10 cellular contexts compared by ENCODE assay signal in genomic region chr17:79006001-79006400, GRCh38. TPM values are rescaled to one million over a fixed set of nuclear protein-coding genes. Genes with fewer than 3 reads are reported as not detected.
DNase-seq lines count a peak whose midpoint lies in the region; ATAC-seq, FAIRE-seq and TF ChIP-seq lines count a peak whose summit lies in the region.
"Had no signal": no experiment of that assay in that cellular context is flagged by ENCODE, and none has a peak within 500 bp of the region (broad histone marks: within the 10 kb centered on the region; RNA-seq: fewer than 3 reads in every experiment).

No MANE protein-coding gene starts in this region.

- H3K4me1 ChIP-seq in right lobe of liver: peaks cover 0 to 26% (median 8%) of the 10 kb centered on the region in 4 donors

- H3K27ac ChIP-seq in right lobe of liver: no peak overlapping the region

- H3K36me3 Mint-ChIP-seq in activated CD4-positive, alpha-beta memory T cell treated with anti-CD3 and anti-CD28 coated beads, Interleukin-2, amount 10 ng/mL, durations not matched to agents 7 days and 5 days (ENCODE audit: low read depth): peaks cover 27% of the 10 kb centered on the region
- H3K36me3 Mint-ChIP-seq in activated CD4-positive, alpha-beta memory T cell treated with anti-CD3 and anti-CD28 coated beads for 36 hours: peaks cover 9% of the 10 kb centered on the region
- H3K36me3 Mint-ChIP-seq in T-helper 17 cell (ENCODE audit: low read depth): no peaks in the 10 kb centered on the region
- H3K36me3 Mint-ChIP-seq in stimulated activated naive B cell treated with anti-CD40 and anti-IgM and Interleukin-4, amounts not matched to agents 10 μg/mL and 1 μg/mL and 100 μg/mL, for 72 hours: peaks cover 6 to 27% of the 10 kb centered on the region in 2 donors

- POLR2A ChIA-PET in activated CD4-positive, alpha-beta memory T cell treated with anti-CD3 and anti-CD28 coated beads, Interleukin-2, amount 10 ng/mL, durations not matched to agents 7 days and 5 days (lab: Charles Lee): no interaction called here
- POLR2A ChIA-PET in activated CD4-positive, alpha-beta memory T cell treated with anti-CD3 and anti-CD28 coated beads for 36 hours (lab: Charles Lee): no interaction called here

- TF ChIP-seq POLR2A in right lobe of liver (IDR thresholded peaks at IDR 0.05): no peak

- no peaks in the 10 kb centered on the region for H3K27me3 ChIP-seq in right lobe of liver

- H3K4me3 Mint-ChIP-seq in activated CD4-positive, alpha-beta memory T cell treated with anti-CD3 and anti-CD28 coated beads, Interleukin-2, amount 10 ng/mL, durations not matched to agents 7 days and 5 days: no peak overlapping the region
- no peak overlapping the region for H3K4me3 Mint-ChIP-seq in activated CD4-positive, alpha-beta memory T cell treated with anti-CD3 and anti-CD28 coated beads for 36 hours
- H3K4me3 Mint-ChIP-seq in T-helper 17 cell: peak overlapping the region; percentile 41
- no peak overlapping the region for H3K4me3 Mint-ChIP-seq in stimulated activated naive B cell treated with anti-CD40 and anti-IgM and Interleukin-4, amounts not matched to agents 10 μg/mL and 1 μg/mL and 100 μg/mL, for 72 hours
- H3K4me3 Mint-ChIP-seq: stimulated activated naive CD8-positive, alpha-beta T cell treated with anti-CD3 and anti-CD28 coated beads, Interleukin-15, Interleukin-2, amounts not matched to agents 100 ng/mL and 50 ng/mL, for 24 hours had no signal

- H3K27me3 Mint-ChIP-seq in activated CD4-positive, alpha-beta memory T cell treated with anti-CD3 and anti-CD28 coated beads, Interleukin-2, amount 10 ng/mL, durations not matched to agents 7 days and 5 days: no peaks in the 10 kb centered on the region
- H3K27me3 Mint-ChIP-seq in activated CD4-positive, alpha-beta memory T cell treated with anti-CD3 and anti-CD28 coated beads for 36 hours: no peaks in the 10 kb centered on the region
- H3K27me3 Mint-ChIP-seq in T-helper 17 cell: no peaks in the 10 kb centered on the region
- no peaks in the 10 kb centered on the region for H3K27me3 Mint-ChIP-seq in stimulated activated naive B cell treated with anti-CD40 and anti-IgM and Interleukin-4, amounts not matched to agents 10 μg/mL and 1 μg/mL and 100 μg/mL, for 72 hours
- H3K27me3 Mint-ChIP-seq: stimulated activated naive CD8-positive, alpha-beta T cell treated with anti-CD3 and anti-CD28 coated beads, Interleukin-15, Interleukin-2, amounts not matched to agents 100 ng/mL and 50 ng/mL, for 24 hours had no signal

- DNase-seq in activated CD4-positive, alpha-beta memory T cell treated with anti-CD3 and anti-CD28 coated beads, Interleukin-2, amount 10 ng/mL, durations not matched to agents 7 days and 5 days: no peak
- DNase-seq in activated CD4-positive, alpha-beta memory T cell treated with anti-CD3 and anti-CD28 coated beads for 36 hours: no peak
- DNase-seq in T-helper 17 cell: no peak
- peak; percentile 24 to 37 (median 28) for DNase-seq in right lobe of liver
- DNase-seq in stimulated activated naive B cell treated with anti-CD40 and anti-IgM and Interleukin-4, amounts not matched to agents 10 μg/mL and 1 μg/mL and 100 μg/mL, for 72 hours: no peak
- no peak for DNase-seq in NCI-H510A treated with DMSO at 0.1 percent for 48 hours (lab: John Stamatoyannopoulos, UW)
- DNase-seq in D721Med (ENCODE audit: insufficient read length, low spot score): no peak
- DNase-seq: NCI-H1417 treated with DMSO at 0.1 percent for 48 hours had no signal

- ATAC-seq in T-helper 17 cell: no peak
- ATAC-seq in right lobe of liver: no peak
- ATAC-seq in stimulated activated naive B cell treated with anti-CD40 and anti-IgM and Interleukin-4, amounts not matched to agents 10 μg/mL and 1 μg/mL and 100 μg/mL, for 72 hours (replicated peaks): no peak
- no peak for ATAC-seq in GM21360 (IDR thresholded peaks at IDR 0.05; ENCODE audit: unreplicated experiment)

- H3K4me3 ChIP-seq in right lobe of liver: no peak overlapping the region

- FAIRE-seq in D721Med (lab: Jason Lieb, UNC): no peak

- TF ChIP-seq CTCF in right lobe of liver (IDR thresholded peaks at IDR 0.05): no peak
- TF ChIP-seq CTCF in D721Med (IDR thresholded peaks at IDR 0.05; ENCODE audit: insufficient read depth, missing control alignments): no peak

- intact Hi-C loops in activated CD4-positive, alpha-beta memory T cell treated with anti-CD3 and anti-CD28 coated beads for 36 hours (cut with micrococcal nuclease): no loop called here
- intact Hi-C loops in right lobe of liver (cut with DNase I): no loop called here

- H3K9me3 Mint-ChIP-seq in activated CD4-positive, alpha-beta memory T cell treated with anti-CD3 and anti-CD28 coated beads, Interleukin-2, amount 10 ng/mL, durations not matched to agents 7 days and 5 days: no peaks in the 10 kb centered on the region
- no peaks in the 10 kb centered on the region for H3K9me3 Mint-ChIP-seq in activated CD4-positive, alpha-beta memory T cell treated with anti-CD3 and anti-CD28 coated beads for 36 hours
- H3K9me3 Mint-ChIP-seq in stimulated activated naive B cell treated with anti-CD40 and anti-IgM and Interleukin-4, amounts not matched to agents 10 μg/mL and 1 μg/mL and 100 μg/mL, for 72 hours: no peaks in the 10 kb centered on the region
- H3K9me3 Mint-ChIP-seq: stimulated activated naive CD8-positive, alpha-beta T cell treated with anti-CD3 and anti-CD28 coated beads, Interleukin-15, Interleukin-2, amounts not matched to agents 100 ng/mL and 50 ng/mL, for 24 hours had no signal

- H3K4me1 Mint-ChIP-seq in activated CD4-positive, alpha-beta memory T cell treated with anti-CD3 and anti-CD28 coated beads, Interleukin-2, amount 10 ng/mL, durations not matched to agents 7 days and 5 days: peaks cover 50% of the 10 kb centered on the region
- peaks cover 54% of the 10 kb centered on the region for H3K4me1 Mint-ChIP-seq in activated CD4-positive, alpha-beta memory T cell treated with anti-CD3 and anti-CD28 coated beads for 36 hours (ENCODE audit: low read depth)
- peaks cover 55% of the 10 kb centered on the region for H3K4me1 Mint-ChIP-seq in T-helper 17 cell
- peaks cover 36 to 61% of the 10 kb centered on the region in 2 donors for H3K4me1 Mint-ChIP-seq in stimulated activated naive B cell treated with anti-CD40 and anti-IgM and Interleukin-4, amounts not matched to agents 10 μg/mL and 1 μg/mL and 100 μg/mL, for 72 hours

- CTCF ChIA-PET in activated CD4-positive, alpha-beta memory T cell treated with anti-CD3 and anti-CD28 coated beads, Interleukin-2, amount 10 ng/mL, durations not matched to agents 7 days and 5 days (lab: Charles Lee): no interaction called here
- CTCF ChIA-PET in activated CD4-positive, alpha-beta memory T cell treated with anti-CD3 and anti-CD28 coated beads for 36 hours (lab: Charles Lee): interaction anchor here (0.6 kb wide), 2 partner anchors 20 to 832 kb away, joined by 3 read pairs; no protein-coding TSS in a partner anchor

- H3K9me3 ChIP-seq in T-helper 17 cell (ENCODE audit: control insufficient read depth, low read length, poor library complexity, severe bottlenecking) (no peaks in the 10 kb centered on the region), right lobe of liver (no peaks in the 10 kb centered on the region)

- WGBS in right lobe of liver (ENCODE audit: insufficient coverage, low coverage, low lambda C conversion rate, missing lambda C conversion rate): 53% methylated on average over 3 of the region's 8 CpGs

- peak overlapping the region; percentile 48 for H3K27ac Mint-ChIP-seq in activated CD4-positive, alpha-beta memory T cell treated with anti-CD3 and anti-CD28 coated beads, Interleukin-2, amount 10 ng/mL, durations not matched to agents 7 days and 5 days
- no peak overlapping the region for H3K27ac Mint-ChIP-seq in activated CD4-positive, alpha-beta memory T cell treated with anti-CD3 and anti-CD28 coated beads for 36 hours
- H3K27ac Mint-ChIP-seq in T-helper 17 cell: no peak overlapping the region
- peak overlapping the region; percentile 37 for H3K27ac Mint-ChIP-seq in stimulated activated naive B cell treated with anti-CD40 and anti-IgM and Interleukin-4, amounts not matched to agents 10 μg/mL and 1 μg/mL and 100 μg/mL, for 72 hours
- H3K27ac Mint-ChIP-seq: stimulated activated naive CD8-positive, alpha-beta T cell treated with anti-CD3 and anti-CD28 coated beads, Interleukin-15, Interleukin-2, amounts not matched to agents 100 ng/mL and 50 ng/mL, for 24 hours had no signal

- no peaks in the 10 kb centered on the region for H3K36me3 ChIP-seq in right lobe of liver

RNA-seq across cellular contexts. Expression of gene CANT1, which starts 3.6 kb away (rescaled TPM):
- 10 to 100 TPM; 78.4 to 81.1 TPM for total RNA-seq in activated CD4-positive, alpha-beta memory T cell treated with anti-CD3 and anti-CD28 coated beads, Interleukin-2, amount 10 ng/mL, durations not matched to agents 7 days and 5 days
- total RNA-seq in activated CD4-positive, alpha-beta memory T cell treated with anti-CD3 and anti-CD28 coated beads for 36 hours: 10 to 100 TPM; 63.3 to 65.4 TPM
- 10 to 100 TPM; 47.8 to 50.2 TPM for total RNA-seq in T-helper 17 cell
- 10 to 100 TPM; 15.6 to 26.3 (median 18.7) TPM for total RNA-seq in right lobe of liver

RNA-seq across cellular contexts. Expression of gene C1QTNF1, which starts 18.0 kb away (rescaled TPM):
- total RNA-seq in activated CD4-positive, alpha-beta memory T cell treated with anti-CD3 and anti-CD28 coated beads, Interleukin-2, amount 10 ng/mL, durations not matched to agents 7 days and 5 days: not detected
- under 1 TPM; 0.31 to 0.38 TPM for total RNA-seq in activated CD4-positive, alpha-beta memory T cell treated with anti-CD3 and anti-CD28 coated beads for 36 hours
- total RNA-seq in T-helper 17 cell: under 1 TPM in 1 of 2 donors, not detected in 1; 0.13 TPM
- total RNA-seq in right lobe of liver: 10 to 100 TPM in 5 of 6 experiments, 1 to 10 TPM in 1; 9.8 to 40.2 (median 26.2) TPM

RNA-seq across cellular contexts. Expression of gene LGALS3BP, which starts 26.3 kb away (rescaled TPM):
- 100 to 1,000 TPM; 209 to 219 TPM for total RNA-seq in activated CD4-positive, alpha-beta memory T cell treated with anti-CD3 and anti-CD28 coated beads, Interleukin-2, amount 10 ng/mL, durations not matched to agents 7 days and 5 days
- 10 to 100 TPM; 48.0 to 49.5 TPM for total RNA-seq in activated CD4-positive, alpha-beta memory T cell treated with anti-CD3 and anti-CD28 coated beads for 36 hours
- total RNA-seq in T-helper 17 cell (10 to 100 TPM; 31.7 to 45.2 TPM), right lobe of liver (100 to 1,000 TPM in 4 of 6 experiments, 10 to 100 TPM in 2; 82.8 to 257 (median 121) TPM)

Comparison
In these comparisons a context has a peak if more than half of its experiments do, and no peak if none do; other contexts are left out.
1. H3K27ac Mint-ChIP-seq: peak in activated CD4-positive, alpha-beta memory T cell treated with anti-CD3 and anti-CD28 coated beads, Interleukin-2, amount 10 ng/mL, durations not matched to agents 7 days and 5 days (single experiment) and stimulated activated naive B cell treated with anti-CD40 and anti-IgM and Interleukin-4, amounts not matched to agents 10 μg/mL and 1 μg/mL and 100 μg/mL, for 72 hours (single experiment); none in activated CD4-positive, alpha-beta memory T cell treated with anti-CD3 and anti-CD28 coated beads for 36 hours (single experiment) and T-helper 17 cell (single experiment).
2. DNase-seq: peak in right lobe of liver (3 of 3); none in activated CD4-positive, alpha-beta memory T cell treated with anti-CD3 and anti-CD28 coated beads, Interleukin-2, amount 10 ng/mL, durations not matched to agents 7 days and 5 days (single experiment), activated CD4-positive, alpha-beta memory T cell treated with anti-CD3 and anti-CD28 coated beads for 36 hours (single experiment), T-helper 17 cell (0 of 3), stimulated activated naive B cell treated with anti-CD40 and anti-IgM and Interleukin-4, amounts not matched to agents 10 μg/mL and 1 μg/mL and 100 μg/mL, for 72 hours (single experiment), NCI-H510A treated with DMSO at 0.1 percent for 48 hours (single experiment) and D721Med (single experiment).
3. RNA of gene C1QTNF1, which starts 18.0 kb away (total RNA-seq): 9.8 to 40.2 TPM in right lobe of liver; 0.31 to 0.38 TPM in activated CD4-positive, alpha-beta memory T cell treated with anti-CD3 and anti-CD28 coated beads for 36 hours, 0.13 TPM in T-helper 17 cell and not detected in activated CD4-positive, alpha-beta memory T cell treated with anti-CD3 and anti-CD28 coated beads, Interleukin-2, amount 10 ng/mL, durations not matched to agents 7 days and 5 days; every median in the first group is over 4 times any median in the second.